In the genomic region with DNA sequence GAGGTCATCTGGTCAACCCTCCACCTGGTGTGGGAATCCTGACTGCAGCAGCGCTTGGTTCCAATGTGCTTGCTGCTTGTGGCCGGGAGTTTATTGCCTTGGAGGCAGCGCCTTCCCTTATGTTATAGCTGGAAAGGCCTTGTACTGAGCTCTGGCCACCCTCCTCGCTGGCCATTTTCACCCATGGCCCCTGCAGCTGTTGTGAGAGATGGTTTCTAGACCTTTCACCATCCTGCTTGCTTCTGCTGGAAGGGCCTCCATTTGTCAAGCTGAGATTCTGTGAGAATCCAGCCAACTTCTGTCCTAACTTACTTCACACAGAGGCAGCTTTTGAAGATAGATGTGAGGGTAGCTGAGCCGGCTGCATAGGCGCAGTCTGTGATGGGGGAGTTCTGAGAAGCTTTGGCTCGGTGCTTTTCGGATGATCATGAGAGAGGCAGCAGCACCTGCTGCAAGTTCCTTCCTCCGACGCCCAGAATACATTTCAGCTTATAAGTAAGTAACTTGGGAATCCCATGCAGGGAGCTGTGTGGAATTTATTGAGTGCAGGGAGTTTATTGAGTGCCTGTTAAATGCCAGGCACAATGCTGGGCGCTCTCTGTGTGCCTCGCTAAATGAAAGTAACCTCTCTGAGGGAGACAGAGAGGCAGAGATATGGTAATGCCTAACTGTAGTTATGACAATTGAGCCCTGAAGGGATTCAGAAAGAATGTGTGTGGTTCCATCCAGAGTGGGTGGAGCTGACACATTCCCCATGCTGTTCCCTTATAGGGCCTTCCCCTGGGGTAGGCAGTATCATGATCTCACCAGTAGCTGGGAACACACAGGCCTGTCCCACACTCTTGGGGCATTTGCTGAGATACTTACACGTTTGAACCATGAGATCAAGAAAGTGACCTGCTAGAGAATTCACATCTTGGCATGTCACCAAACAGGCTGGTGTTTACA, we compare ENCODE assay signal across 1 cellular context.
TF ChIP-seq lines count a peak whose summit lies in the region.

No MANE protein-coding gene starts in this region.

TF ChIP-seq in GM23338, 12 proteins besides CTCF, POLR2A, EP300 and RAD21 (continued from another document):
- TF ChIP-seq, protein P1, sequence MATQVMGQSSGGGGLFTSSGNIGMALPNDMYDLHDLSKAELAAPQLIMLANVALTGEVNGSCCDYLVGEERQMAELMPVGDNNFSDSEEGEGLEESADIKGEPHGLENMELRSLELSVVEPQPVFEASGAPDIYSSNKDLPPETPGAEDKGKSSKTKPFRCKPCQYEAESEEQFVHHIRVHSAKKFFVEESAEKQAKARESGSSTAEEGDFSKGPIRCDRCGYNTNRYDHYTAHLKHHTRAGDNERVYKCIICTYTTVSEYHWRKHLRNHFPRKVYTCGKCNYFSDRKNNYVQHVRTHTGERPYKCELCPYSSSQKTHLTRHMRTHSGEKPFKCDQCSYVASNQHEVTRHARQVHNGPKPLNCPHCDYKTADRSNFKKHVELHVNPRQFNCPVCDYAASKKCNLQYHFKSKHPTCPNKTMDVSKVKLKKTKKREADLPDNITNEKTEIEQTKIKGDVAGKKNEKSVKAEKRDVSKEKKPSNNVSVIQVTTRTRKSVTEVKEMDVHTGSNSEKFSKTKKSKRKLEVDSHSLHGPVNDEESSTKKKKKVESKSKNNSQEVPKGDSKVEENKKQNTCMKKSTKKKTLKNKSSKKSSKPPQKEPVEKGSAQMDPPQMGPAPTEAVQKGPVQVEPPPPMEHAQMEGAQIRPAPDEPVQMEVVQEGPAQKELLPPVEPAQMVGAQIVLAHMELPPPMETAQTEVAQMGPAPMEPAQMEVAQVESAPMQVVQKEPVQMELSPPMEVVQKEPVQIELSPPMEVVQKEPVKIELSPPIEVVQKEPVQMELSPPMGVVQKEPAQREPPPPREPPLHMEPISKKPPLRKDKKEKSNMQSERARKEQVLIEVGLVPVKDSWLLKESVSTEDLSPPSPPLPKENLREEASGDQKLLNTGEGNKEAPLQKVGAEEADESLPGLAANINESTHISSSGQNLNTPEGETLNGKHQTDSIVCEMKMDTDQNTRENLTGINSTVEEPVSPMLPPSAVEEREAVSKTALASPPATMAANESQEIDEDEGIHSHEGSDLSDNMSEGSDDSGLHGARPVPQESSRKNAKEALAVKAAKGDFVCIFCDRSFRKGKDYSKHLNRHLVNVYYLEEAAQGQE (IDR thresholded peaks at IDR 0.05; ENCODE audit: unreplicated experiment): no peak
- TF ChIP-seq POLR2AphosphoS5 (IDR thresholded peaks at IDR 0.05; ENCODE audit: low read depth) (no peak), STAT1 (IDR thresholded peaks at IDR 0.05; ENCODE audit: unreplicated experiment) (no peak), EZH2 (IDR thresholded peaks at IDR 0.05; ENCODE audit: low read depth, unreplicated experiment) (no peak), ZNF331 (CRISPR knock-in tag; IDR thresholded peaks at IDR 0.05; ENCODE audit: low read depth) (no peak), EZH2phosphoT487 (IDR thresholded peaks at IDR 0.05; ENCODE audit: unreplicated experiment) (no peak)
- TF ChIP-seq, protein P2, sequence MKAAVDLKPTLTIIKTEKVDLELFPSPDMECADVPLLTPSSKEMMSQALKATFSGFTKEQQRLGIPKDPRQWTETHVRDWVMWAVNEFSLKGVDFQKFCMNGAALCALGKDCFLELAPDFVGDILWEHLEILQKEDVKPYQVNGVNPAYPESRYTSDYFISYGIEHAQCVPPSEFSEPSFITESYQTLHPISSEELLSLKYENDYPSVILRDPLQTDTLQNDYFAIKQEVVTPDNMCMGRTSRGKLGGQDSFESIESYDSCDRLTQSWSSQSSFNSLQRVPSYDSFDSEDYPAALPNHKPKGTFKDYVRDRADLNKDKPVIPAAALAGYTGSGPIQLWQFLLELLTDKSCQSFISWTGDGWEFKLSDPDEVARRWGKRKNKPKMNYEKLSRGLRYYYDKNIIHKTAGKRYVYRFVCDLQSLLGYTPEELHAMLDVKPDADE (IDR thresholded peaks at IDR 0.05): no peak
TF ChIP-seq in GM23338: peak in this region for 0.
